ENCODE assay signal across 14 cellular contexts in the genomic region with DNA sequence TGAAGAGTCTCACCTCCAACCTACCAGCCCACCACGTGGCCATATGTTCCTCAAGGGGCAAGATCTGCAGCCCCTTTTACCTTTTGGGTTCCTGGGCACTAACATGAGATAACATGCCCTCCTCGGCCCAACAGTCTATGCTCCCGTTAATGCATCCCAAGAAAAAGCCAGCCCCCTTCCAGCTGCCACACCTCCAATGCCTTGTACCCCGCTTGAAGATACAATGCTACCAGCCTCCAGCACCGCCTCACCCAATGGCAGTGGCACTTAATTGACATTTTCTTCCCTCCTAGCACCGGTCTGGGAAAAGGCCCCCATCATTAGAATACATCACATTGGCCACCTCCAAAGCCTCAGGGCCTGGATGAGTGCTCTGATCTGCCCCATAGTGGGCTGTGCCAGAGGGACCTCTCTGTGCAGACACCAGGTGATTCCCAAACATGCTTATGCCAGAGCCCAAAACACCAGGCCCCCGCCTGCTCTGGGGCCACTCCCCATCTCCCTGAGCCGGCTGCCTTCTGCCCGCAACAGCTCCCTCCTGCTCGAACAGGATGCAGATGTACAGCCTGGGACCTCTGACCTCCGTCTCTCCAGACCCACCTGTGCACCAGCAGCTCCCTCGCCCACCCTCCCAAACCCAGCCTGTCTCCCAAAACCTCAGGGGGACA.
"Had no signal": no experiment of that assay in that cellular context is flagged by ENCODE, and none has a peak within 500 bp of the region (broad histone marks: within the 10 kb centered on the region; RNA-seq: fewer than 3 reads in every experiment).

No MANE protein-coding gene starts in this region.

- H3K9me3 ChIP-seq: colonic mucosa, left ventricle myocardium inferior had no signal

- DNase-seq: activated B cell treated with CpG ODN at 0.5 μM for 24 hours; activated CD8-positive, alpha-beta memory T cell treated with anti-CD3 and anti-CD28 coated beads, Interleukin-2, amount 10 ng/mL, durations not matched to agents 7 days and 5 days; activated effector memory CD4-positive, alpha-beta T cell treated with anti-CD3 and anti-CD28 coated beads, Interleukin-2, amount 50 U/mL, for 16 hours; activated naive CD8-positive, alpha-beta T cell treated with anti-CD3 and anti-CD28 coated beads, Interleukin-2, amount 10 ng/mL, durations not matched to agents 7 days and 5 days; activated T-cell treated with anti-CD3 and anti-CD28 coated beads, Interleukin-2, amount 50 U/mL, for 4 hours; colonic mucosa; effector CD4-positive, alpha-beta T cell; left ventricle myocardium inferior; mesendoderm; stimulated activated CD4-positive, alpha-beta T cell treated with anti-CD3 and anti-CD28 coated beads, Interleukin-2, amount 100 ng/mL, for 24 hours; stimulated activated naive CD4-positive, alpha-beta T cell; T-cell had no signal

- H3K27ac ChIP-seq: cardiac muscle cell, colonic mucosa, left ventricle myocardium inferior had no signal

- H3K27ac Mint-ChIP-seq: activated B cell treated with CpG ODN at 0.5 μM for 24 hours; activated CD8-positive, alpha-beta memory T cell treated with anti-CD3 and anti-CD28 coated beads, Interleukin-2, amount 10 ng/mL, durations not matched to agents 7 days and 5 days; activated naive CD8-positive, alpha-beta T cell treated with anti-CD3 and anti-CD28 coated beads, Interleukin-2, amount 10 ng/mL, durations not matched to agents 7 days and 5 days; T-cell; type B pancreatic cell had no signal

- H3K36me3 Mint-ChIP-seq: activated CD8-positive, alpha-beta memory T cell treated with anti-CD3 and anti-CD28 coated beads, Interleukin-2, amount 10 ng/mL, durations not matched to agents 7 days and 5 days had no signal

- H3K27me3 ChIP-seq: cardiac muscle cell, colonic mucosa had no signal

- ATAC-seq: activated CD8-positive, alpha-beta memory T cell treated with anti-CD3 and anti-CD28 coated beads, Interleukin-2, amount 10 ng/mL, durations not matched to agents 7 days and 5 days; activated T-cell treated with anti-CD3 and anti-CD28 coated beads, Interleukin-2, amount 50 U/mL, for 4 hours; T-cell had no signal

- H3K4me3 ChIP-seq: cardiac muscle cell, colonic mucosa, left ventricle myocardium inferior had no signal

- H3K36me3 ChIP-seq: colonic mucosa had no signal

- H3K4me3 Mint-ChIP-seq: activated B cell treated with CpG ODN at 0.5 μM for 24 hours; activated CD8-positive, alpha-beta memory T cell treated with anti-CD3 and anti-CD28 coated beads, Interleukin-2, amount 10 ng/mL, durations not matched to agents 7 days and 5 days; activated naive CD8-positive, alpha-beta T cell treated with anti-CD3 and anti-CD28 coated beads, Interleukin-2, amount 10 ng/mL, durations not matched to agents 7 days and 5 days; activated T-cell treated with anti-CD3 and anti-CD28 coated beads, Interleukin-2, amount 50 U/mL, for 4 hours; type B pancreatic cell had no signal

- H3K27me3 Mint-ChIP-seq: activated B cell treated with CpG ODN at 0.5 μM for 24 hours; activated CD8-positive, alpha-beta memory T cell treated with anti-CD3 and anti-CD28 coated beads, Interleukin-2, amount 10 ng/mL, durations not matched to agents 7 days and 5 days; activated naive CD8-positive, alpha-beta T cell treated with anti-CD3 and anti-CD28 coated beads, Interleukin-2, amount 10 ng/mL, durations not matched to agents 7 days and 5 days; T-cell; type B pancreatic cell had no signal

- H3K9me3 Mint-ChIP-seq: activated B cell treated with CpG ODN at 0.5 μM for 24 hours; activated naive CD8-positive, alpha-beta T cell treated with anti-CD3 and anti-CD28 coated beads, Interleukin-2, amount 10 ng/mL, durations not matched to agents 7 days and 5 days; activated T-cell treated with anti-CD3 and anti-CD28 coated beads, Interleukin-2, amount 50 U/mL, for 4 hours; T-cell; type B pancreatic cell had no signal
